ENCODE assay signal across 16 cellular contexts in genomic region chr18:46239549-46239948, GRCh38.
"Had no signal": no experiment of that assay in that cellular context is flagged by ENCODE, and none has a peak within 500 bp of the region (broad histone marks: within the 10 kb centered on the region; RNA-seq: fewer than 3 reads in every experiment).

No MANE protein-coding gene starts in this region.

- ATAC-seq: activated T-helper 17 cell treated with anti-CD3 and anti-CD28 coated beads, Interleukin-2, amount 50 U/mL, for 72 hours; left lobe of liver; natural killer cell treated with Interleukin-12 subunit alpha and Interleukin-12 subunit beta and Interleukin-15 and Interleukin-18, amount 100 ng/mL, for 72 hours had no signal

- H3K27ac ChIP-seq: ascending aorta, dorsolateral prefrontal cortex, skin epidermis, suprapubic skin had no signal

- H3K4me1 ChIP-seq: ascending aorta had no signal

- H3K36me3 ChIP-seq: ascending aorta, suprapubic skin had no signal

- H3K27me3 ChIP-seq: ascending aorta, dorsolateral prefrontal cortex, suprapubic skin had no signal

- H3K27ac Mint-ChIP-seq: activated naive CD4-positive, alpha-beta T cell treated with anti-CD3 and anti-CD28 coated beads for 36 hours; activated T-helper 17 cell treated with anti-CD3 and anti-CD28 coated beads, Interleukin-2, amount 50 U/mL, for 72 hours; natural killer cell treated with Interleukin-12 subunit alpha and Interleukin-12 subunit beta and Interleukin-15 and Interleukin-18, amount 100 ng/mL, for 72 hours; T-helper 2 cell treated with Interferon-gamma antibody and Interleukin-4, amounts not matched to agents 5 μg/mL and 100 μg/mL, for 36 hours had no signal

- H3K9me3 ChIP-seq: ascending aorta, suprapubic skin had no signal

- DNase-seq: activated CD4-positive, alpha-beta T cell treated with anti-CD3 and anti-CD28 coated beads, Interleukin-2, amount 50 U/mL, for 1 hour; activated naive CD4-positive, alpha-beta T cell treated with anti-CD3 and anti-CD28 coated beads for 36 hours; dorsolateral prefrontal cortex; islet precursor cell; stimulated activated CD4-positive, alpha-beta T cell treated with anti-CD3 and anti-CD28 coated beads, Interleukin-15, amount 100 ng/mL, for 24 hours; stimulated activated CD4-positive, alpha-beta T cell treated with anti-CD3 and anti-CD28 coated beads, Interleukin-4, amount 100 ng/mL, for 1 hour; stimulated activated naive CD4-positive, alpha-beta T cell treated with Interleukin-2 at 50 U/mL for 16 hours; SW 1271; trophoblast cell had no signal

- H3K36me3 Mint-ChIP-seq: natural killer cell treated with Interleukin-12 subunit alpha and Interleukin-12 subunit beta and Interleukin-15 and Interleukin-18, amount 100 ng/mL, for 72 hours had no signal

- H3K9me3 Mint-ChIP-seq: activated naive CD4-positive, alpha-beta T cell treated with anti-CD3 and anti-CD28 coated beads for 36 hours; activated T-helper 17 cell treated with anti-CD3 and anti-CD28 coated beads, Interleukin-2, amount 50 U/mL, for 72 hours; natural killer cell treated with Interleukin-12 subunit alpha and Interleukin-12 subunit beta and Interleukin-15 and Interleukin-18, amount 100 ng/mL, for 72 hours; T-helper 2 cell treated with Interferon-gamma antibody and Interleukin-4, amounts not matched to agents 5 μg/mL and 100 μg/mL, for 36 hours had no signal

- H3K27me3 Mint-ChIP-seq: activated T-helper 17 cell treated with anti-CD3 and anti-CD28 coated beads, Interleukin-2, amount 50 U/mL, for 72 hours; natural killer cell treated with Interleukin-12 subunit alpha and Interleukin-12 subunit beta and Interleukin-15 and Interleukin-18, amount 100 ng/mL, for 72 hours had no signal

- H3K4me3 ChIP-seq: ascending aorta, dorsolateral prefrontal cortex, skin epidermis, suprapubic skin had no signal

- H3K4me3 Mint-ChIP-seq: activated naive CD4-positive, alpha-beta T cell treated with anti-CD3 and anti-CD28 coated beads for 36 hours; activated T-helper 17 cell treated with anti-CD3 and anti-CD28 coated beads, Interleukin-2, amount 50 U/mL, for 72 hours; natural killer cell treated with Interleukin-12 subunit alpha and Interleukin-12 subunit beta and Interleukin-15 and Interleukin-18, amount 100 ng/mL, for 72 hours; T-helper 2 cell treated with Interferon-gamma antibody and Interleukin-4, amounts not matched to agents 5 μg/mL and 100 μg/mL, for 36 hours had no signal
